Comparison of ENCODE assay signal across 26 cellular contexts in genomic region chr1:241101622-241102021, GRCh38.
DNase-seq lines count a peak whose midpoint lies in the region; ATAC-seq and TF ChIP-seq lines count a peak whose summit lies in the region.
"Had no signal": no experiment of that assay in that cellular context is flagged by ENCODE, and none has a peak within 500 bp of the region (broad histone marks: within the 10 kb centered on the region; RNA-seq: fewer than 3 reads in every experiment).

No MANE protein-coding gene starts in this region.

- CTCF ChIA-PET in MCF 10A (lab: Yijun Ruan, JAX), result interaction anchor here (0.6 kb wide), 3 partner anchors 382 to 1462 kb away, joined by 3 read pairs; no protein-coding TSS in a partner anchor

- intact Hi-C loops in MCF 10A (cut with micrococcal nuclease), result no loop called here
- intact Hi-C loops in breast epithelium (cut with DNase I; ENCODE audit: low total_unique reads), result no loop called here

- H3K27ac Mint-ChIP-seq in MCF 10A (ENCODE audit: low read depth, unreplicated experiment) (no peak overlapping the region), mesothelial cell of epicardium (peak overlapping the region; percentile 72)
- H3K27ac Mint-ChIP-seq: CD4-positive, alpha-beta memory T cell; H9; HFFc6 had no signal

- peak; percentile 17 for DNase-seq in MCF 10A (ENCODE audit: unreplicated experiment)
- DNase-seq in breast epithelium (ENCODE audit: low spot score in 2 of 2), result no peak
- peak; percentile 45 for DNase-seq in WERI-Rb-1
- no peak for DNase-seq in mesothelial cell of epicardium (ENCODE audit: low spot score in 2 of 2, unreplicated experiment in 2 of 2)
- DNase-seq in NCI-H1417 treated with DMSO at 0.1 percent for 48 hours (lab: John Stamatoyannopoulos, UW), result no peak
- DNase-seq in NCI-H1436 (lab: John Stamatoyannopoulos, UW), result no peak
- DNase-seq in GM03348 (ENCODE audit: low spot score), result no peak
- DNase-seq: ACHN; CD4-positive, alpha-beta memory T cell; GM23248; H9; HFFc6; Kasumi-1; MM.1S; NCI-H1048; NCI-H146; NCI-H2029; NCI-H226; NCI-H510A treated with DMSO at 0.1 percent for 48 hours; NCI-H774; OCI-M1 had no signal

- POLR2A ChIA-PET in MCF 10A (lab: Yijun Ruan, JAX), result no interaction called here

- H3K36me3 Mint-ChIP-seq in MCF 10A (ENCODE audit: insufficient read depth, unreplicated experiment) (no peaks in the 10 kb centered on the region), mesothelial cell of epicardium (no peaks in the 10 kb centered on the region)
- H3K36me3 Mint-ChIP-seq: CD4-positive, alpha-beta memory T cell had no signal

- no peaks in the 10 kb centered on the region for H3K4me1 ChIP-seq in breast epithelium
- H3K4me1 ChIP-seq: BLaER1 treated with 17β-estradiol and CSF1 and Interleukin-3, amounts not matched to agents 10 nM and 100 nM had no signal

- no peak overlapping the region for H3K27ac ChIP-seq in breast epithelium
- no peak overlapping the region for H3K27ac ChIP-seq in WERI-Rb-1
- H3K27ac ChIP-seq: 22Rv1; BLaER1 treated with 17β-estradiol and CSF1 and Interleukin-3, amounts not matched to agents 10 nM and 100 nM; GM23248 had no signal

- TF ChIP-seq CTCF in MCF 10A (IDR thresholded peaks at IDR 0.05; ENCODE audit: unreplicated experiment), result no peak
- TF ChIP-seq CTCF in breast epithelium (IDR thresholded peaks at IDR 0.05), result no peak
- no peak for TF ChIP-seq CTCF in WERI-Rb-1 (IDR thresholded peaks at IDR 0.05; ENCODE audit: low read depth, low read length)
- no peak for TF ChIP-seq CTCF in mesothelial cell of epicardium (IDR thresholded peaks at IDR 0.05; ENCODE audit: unreplicated experiment)

- peaks cover 5% of the 10 kb centered on the region for H3K4me1 Mint-ChIP-seq in MCF 10A (ENCODE audit: insufficient read depth, unreplicated experiment)
- H3K4me1 Mint-ChIP-seq in mesothelial cell of epicardium, result peaks cover 59% of the 10 kb centered on the region
- H3K4me1 Mint-ChIP-seq: CD4-positive, alpha-beta memory T cell had no signal

- no peak for TF ChIP-seq POLR2A in breast epithelium (IDR thresholded peaks at IDR 0.05)

- H3K4me3 ChIP-seq in breast epithelium (no peak overlapping the region), WERI-Rb-1 (ENCODE audit: low read depth, low read length) (no peak overlapping the region)
- H3K4me3 ChIP-seq: BLaER1 treated with 17β-estradiol and CSF1 and Interleukin-3, amounts not matched to agents 10 nM and 100 nM; GM12878; GM23248 had no signal

- H3K27me3 ChIP-seq in breast epithelium (no peaks in the 10 kb centered on the region), WERI-Rb-1 (ENCODE audit: insufficient read depth, low read depth, severe bottlenecking) (peaks cover 19% of the 10 kb centered on the region)
- H3K27me3 ChIP-seq: BLaER1 treated with 17β-estradiol and CSF1 and Interleukin-3, amounts not matched to agents 10 nM and 100 nM had no signal

- H3K36me3 ChIP-seq in breast epithelium, result no peaks in the 10 kb centered on the region
- H3K36me3 ChIP-seq in WERI-Rb-1, result no peaks in the 10 kb centered on the region
- H3K36me3 ChIP-seq: BLaER1 treated with 17β-estradiol and CSF1 and Interleukin-3, amounts not matched to agents 10 nM and 100 nM had no signal

- no peak for ATAC-seq in GM21526 (IDR thresholded peaks at IDR 0.05; ENCODE audit: low FRiP score, unreplicated experiment)
- ATAC-seq: GM12878, Right ventricle myocardium inferior had no signal

- no peaks in the 10 kb centered on the region for H3K9me3 Mint-ChIP-seq in MCF 10A (ENCODE audit: unreplicated experiment)
- no peaks in the 10 kb centered on the region for H3K9me3 Mint-ChIP-seq in mesothelial cell of epicardium
- H3K9me3 Mint-ChIP-seq: H9, HFFc6 had no signal

- no peaks in the 10 kb centered on the region for H3K27me3 Mint-ChIP-seq in MCF 10A (ENCODE audit: insufficient read depth, unreplicated experiment)
- H3K27me3 Mint-ChIP-seq in mesothelial cell of epicardium (ENCODE audit: low read depth), result no peaks in the 10 kb centered on the region
- H3K27me3 Mint-ChIP-seq: CD4-positive, alpha-beta memory T cell had no signal

- H3K4me3 Mint-ChIP-seq in MCF 10A (ENCODE audit: unreplicated experiment) (no peak overlapping the region), mesothelial cell of epicardium (no peak overlapping the region)
- H3K4me3 Mint-ChIP-seq: CD4-positive, alpha-beta memory T cell; H9; HFFc6 had no signal

- BruUV-seq in MCF 10A (replicated peaks; lab: Mats Ljungman, UMichigan), result no TSS peak

- H3K9me3 ChIP-seq in breast epithelium (no peaks in the 10 kb centered on the region), WERI-Rb-1 (ENCODE audit: severe bottlenecking) (no peaks in the 10 kb centered on the region)
- H3K9me3 ChIP-seq: BLaER1 treated with 17β-estradiol and CSF1 and Interleukin-3, amounts not matched to agents 10 nM and 100 nM had no signal

Comparison
In these comparisons a context has a peak if more than half of its experiments do, and no peak if none do; other contexts are left out.
1. DNase-seq: peak in MCF 10A (single experiment) and WERI-Rb-1 (single experiment); none in breast epithelium (0 of 2), mesothelial cell of epicardium (0 of 2), NCI-H1417 treated with DMSO at 0.1 percent for 48 hours (single experiment), NCI-H1436 (single experiment) and GM03348 (single experiment).